ENCODE assay signal across 10 cellular contexts in the genomic region with DNA sequence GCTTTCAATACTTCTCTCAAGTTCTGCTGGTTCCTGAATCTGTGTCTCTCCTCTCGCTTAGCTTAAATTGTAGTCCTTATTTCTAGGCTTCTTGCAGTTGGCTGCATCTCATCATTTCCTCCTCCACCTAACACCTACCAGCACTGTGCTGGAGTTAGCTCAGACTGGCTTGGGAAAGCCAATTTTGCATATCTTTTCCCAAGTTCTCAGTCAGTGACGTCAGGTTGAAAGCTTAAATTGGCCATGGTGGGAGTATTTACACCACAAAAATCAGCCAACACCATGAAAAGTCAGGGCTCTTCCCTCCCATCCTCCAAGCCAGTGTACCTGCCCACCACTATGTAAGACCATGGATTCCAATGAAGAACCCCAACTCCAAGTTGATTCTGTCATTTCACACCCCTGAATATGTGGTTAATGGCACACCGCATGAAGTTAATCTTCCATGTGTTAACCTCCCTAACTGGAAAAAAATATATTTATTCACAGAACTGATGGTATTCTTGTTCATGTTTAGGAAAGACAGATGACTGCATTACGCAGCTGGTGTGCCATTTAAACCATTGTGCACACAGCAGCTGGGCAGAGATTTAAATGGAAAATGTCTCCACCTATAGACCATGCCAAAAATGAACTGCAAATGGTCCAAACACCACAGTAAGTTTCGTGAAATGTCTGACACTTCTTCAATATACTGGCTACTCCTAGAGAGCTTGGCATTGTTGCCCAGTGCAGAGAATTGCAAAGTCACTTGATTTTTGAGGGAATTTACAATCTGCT.
A peak's percentile ranks its signal among the peaks of the same experiment; 100 is the strongest.
DNase-seq lines count a peak whose midpoint lies in the region; ATAC-seq and TF ChIP-seq lines count a peak whose summit lies in the region.
"Had no signal": no experiment of that assay in that cellular context is flagged by ENCODE, and none has a peak within 500 bp of the region (broad histone marks: within the 10 kb centered on the region; RNA-seq: fewer than 3 reads in every experiment).

No MANE protein-coding gene starts in this region.

- DNase-seq in stimulated activated naive CD8-positive, alpha-beta T cell treated with anti-CD3 and anti-CD28 coated beads, Interleukin-15, amount 100 ng/mL, for 72 hours: no peak
- no peak for DNase-seq in stimulated activated naive CD8-positive, alpha-beta T cell treated with anti-CD3 and anti-CD28 coated beads, Interleukin-15, Interleukin-2, amounts not matched to agents 100 U/mL and 50 U/mL, for 24 hours
- DNase-seq in Karpas-422: peak; percentile 61
- DNase-seq in body of pancreas: no peak
- no peak for DNase-seq in right cardiac atrium
- DNase-seq: DMS153 had no signal

- H2AFZ ChIP-seq in Karpas-422 (ENCODE audit: low read length): no peak overlapping the region

- H3K27ac Mint-ChIP-seq in stimulated activated naive CD8-positive, alpha-beta T cell treated with anti-CD3 and anti-CD28 coated beads, Interleukin-15, amount 100 ng/mL, for 72 hours: peak overlapping the region in 1 of 2 donors; percentile 36
- H3K27ac Mint-ChIP-seq: IgD-negative memory B cell had no signal

- H3K36me3 ChIP-seq in Karpas-422 (ENCODE audit: insufficient read depth, low read length) (no peaks in the 10 kb centered on the region), body of pancreas (replicated peaks in 1 of 2; ENCODE audit: insufficient read depth in 1 of 2, low read depth in 2 of 2) (no peaks in the 10 kb centered on the region)

- H3K27ac ChIP-seq in Karpas-422 (ENCODE audit: low read length) (no peak overlapping the region), body of pancreas (no peak overlapping the region), right cardiac atrium (ENCODE audit: low read length) (no peak overlapping the region)

- no peaks in the 10 kb centered on the region for H3K9me3 ChIP-seq in Karpas-422 (ENCODE audit: low read length)
- H3K9me3 ChIP-seq in body of pancreas: no peaks in the 10 kb centered on the region
- no peaks in the 10 kb centered on the region for H3K9me3 ChIP-seq in right cardiac atrium (ENCODE audit: control insufficient read depth, low read length)

- H3K9me3 Mint-ChIP-seq in stimulated activated naive CD8-positive, alpha-beta T cell treated with anti-CD3 and anti-CD28 coated beads, Interleukin-15, amount 100 ng/mL, for 72 hours: no peaks in the 10 kb centered on the region
- H3K9me3 Mint-ChIP-seq: IgD-negative memory B cell had no signal

- no peaks in the 10 kb centered on the region for H3K9me2 ChIP-seq in Karpas-422 (replicated peaks; ENCODE audit: insufficient read depth, low read length)

- H3K27me3 Mint-ChIP-seq in stimulated activated naive CD8-positive, alpha-beta T cell treated with anti-CD3 and anti-CD28 coated beads, Interleukin-15, amount 100 ng/mL, for 72 hours: peaks cover 2% of the 10 kb centered on the region
- H3K27me3 Mint-ChIP-seq: IgD-negative memory B cell had no signal

- no peak overlapping the region for H3K9ac ChIP-seq in Karpas-422 (ENCODE audit: low read length)

- no peak overlapping the region for H3K4me2 ChIP-seq in Karpas-422 (ENCODE audit: low read depth, low read length, poor library complexity, severe bottlenecking)

- H3K4me1 ChIP-seq in Karpas-422 (ENCODE audit: low read length): no peaks in the 10 kb centered on the region
- no peaks in the 10 kb centered on the region for H3K4me1 ChIP-seq in body of pancreas
- no peaks in the 10 kb centered on the region for H3K4me1 ChIP-seq in right cardiac atrium (ENCODE audit: control insufficient read depth, insufficient read depth, low read length)

- peak; percentile 55 for ATAC-seq in stimulated activated naive CD8-positive, alpha-beta T cell treated with anti-CD3 and anti-CD28 coated beads, Interleukin-15, amount 100 ng/mL, for 72 hours
- ATAC-seq in stimulated activated naive CD8-positive, alpha-beta T cell treated with anti-CD3 and anti-CD28 coated beads, Interleukin-15, Interleukin-2, amounts not matched to agents 100 U/mL and 50 U/mL, for 24 hours: no peak
- ATAC-seq in body of pancreas (no peak), HG02610 (IDR thresholded peaks at IDR 0.05; ENCODE audit: unreplicated experiment) (no peak), right cardiac atrium (no peak), GM21786 (IDR thresholded peaks at IDR 0.05; ENCODE audit: unreplicated experiment) (no peak), HG03135 (IDR thresholded peaks at IDR 0.05; ENCODE audit: unreplicated experiment) (no peak)

- TF ChIP-seq POLR2A in body of pancreas (IDR thresholded peaks at IDR 0.05): no peak

- H3K79me2 ChIP-seq in Karpas-422 (ENCODE audit: low read length): no peaks in the 10 kb centered on the region

- H3K4me1 Mint-ChIP-seq in stimulated activated naive CD8-positive, alpha-beta T cell treated with anti-CD3 and anti-CD28 coated beads, Interleukin-15, amount 100 ng/mL, for 72 hours: peaks cover 7% of the 10 kb centered on the region
- H3K4me1 Mint-ChIP-seq: IgD-negative memory B cell had no signal

- no peak overlapping the region for H3K4me3 Mint-ChIP-seq in stimulated activated naive CD8-positive, alpha-beta T cell treated with anti-CD3 and anti-CD28 coated beads, Interleukin-15, amount 100 ng/mL, for 72 hours
- H3K4me3 Mint-ChIP-seq: IgD-negative memory B cell had no signal

- TF ChIP-seq CTCF in body of pancreas (IDR thresholded peaks at IDR 0.05): peak in 4 of 7 experiments; percentile 20 to 44 (median 28)

- intact Hi-C loops in body of pancreas (cut with DNase I) (no loop called here), right cardiac atrium (cut with DNase I) (no loop called here)

- H3K27me3 ChIP-seq in Karpas-422 (ENCODE audit: low read length): no peaks in the 10 kb centered on the region
- no peaks in the 10 kb centered on the region for H3K27me3 ChIP-seq in body of pancreas
- no peaks in the 10 kb centered on the region for H3K27me3 ChIP-seq in right cardiac atrium (ENCODE audit: control insufficient read depth, insufficient read depth)

- H3K4me3 ChIP-seq in Karpas-422 (ENCODE audit: low read length) (no peak overlapping the region), body of pancreas (no peak overlapping the region), right cardiac atrium (ENCODE audit: low read length) (no peak overlapping the region)

- WGBS in body of pancreas, 2 donors: 82% methylated on average over 5 of the region's 5 CpGs
- WGBS in right cardiac atrium: 89% methylated on average over 5 of the region's 5 CpGs

- no peaks in the 10 kb centered on the region for H4K20me1 ChIP-seq in Karpas-422 (ENCODE audit: insufficient read depth, low read depth, low read length)
